In the genomic region with DNA sequence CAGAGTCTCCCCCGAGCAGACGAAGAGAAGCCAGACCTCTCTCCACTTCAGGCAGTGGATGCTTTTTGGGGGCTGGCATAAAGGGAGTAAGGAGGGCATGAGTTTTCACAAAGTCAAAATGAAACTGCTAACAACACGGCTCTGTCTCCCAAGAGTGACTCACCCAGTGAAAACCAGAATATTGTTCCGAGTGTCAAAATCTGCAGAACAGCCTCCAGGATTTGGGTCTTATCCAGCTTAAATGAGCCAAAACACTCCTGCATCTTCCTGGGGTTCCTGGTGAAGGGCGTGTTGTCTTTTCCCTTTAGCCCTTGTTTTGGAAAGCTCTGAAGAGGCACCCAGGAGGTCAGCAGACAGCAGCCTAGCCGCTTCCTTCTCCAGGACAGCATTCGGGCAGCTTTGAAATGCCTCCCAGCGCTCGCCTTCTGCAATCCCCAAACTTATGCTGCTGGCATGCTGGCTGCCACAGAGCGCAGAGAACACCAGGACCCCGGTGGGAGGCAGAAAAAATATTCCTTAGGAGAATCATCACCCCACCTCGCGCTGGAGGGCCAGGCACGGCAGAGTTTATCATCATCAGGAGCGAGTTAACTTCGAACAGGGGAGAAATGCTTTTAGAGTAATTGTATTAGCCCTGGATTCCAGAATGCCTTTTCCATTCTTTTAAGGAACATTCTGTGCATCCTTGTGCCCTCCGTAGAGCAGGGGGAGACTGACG, we compare ENCODE assay signal across 8 cellular contexts.
A peak's percentile ranks its signal among the peaks of the same experiment; 100 is the strongest.
DNase-seq lines count a peak whose midpoint lies in the region; ATAC-seq and TF ChIP-seq lines count a peak whose summit lies in the region.

No MANE protein-coding gene starts in this region.

- TF ChIP-seq CTCF in AG04450 (IDR thresholded peaks at IDR 0.05; ENCODE audit: low read depth, low read length) = no peak
- no peak for TF ChIP-seq CTCF in dorsolateral prefrontal cortex (IDR thresholded peaks at IDR 0.05 in 54 of 56, conservative IDR thresholded peaks at IDR 0.05 in 2 of 56; ENCODE audit: low read depth in 1 of 56, partially characterized antibody in 56 of 56)

- H3K27ac ChIP-seq in AG04450 (ENCODE audit: low read depth, low read length) (peak overlapping the region; percentile 23), dorsolateral prefrontal cortex (peak overlapping the region; percentile 13 to 93 (median 76))

- intact Hi-C loops in dorsolateral prefrontal cortex (cut with DNase I) = loop anchor here in 1 of 2 donors (5.0 kb wide), 1 partner anchor 67 kb away; no protein-coding TSS in a partner anchor

- H3K9me3 ChIP-seq in AG04450 (ENCODE audit: control insufficient read depth, insufficient read depth, low read length) = peaks cover 12% of the 10 kb centered on the region

- CTCF ChIA-PET in AG04450 (lab: Charles Lee) = interaction anchor here (1.0 to 1.6 kb wide), 2 partner anchors 81 to 305 kb away, joined by 4 to 5 read pairs; no protein-coding TSS in a partner anchor

- H3K4me3 ChIP-seq in AG04450 (ENCODE audit: low read depth, low read length) (peak overlapping the region; percentile 43), dorsolateral prefrontal cortex (peak overlapping the region in 53 of 59 donors; percentile 2 to 59 (median 31))

- POLR2A ChIA-PET in AG04450 (lab: Yijun Ruan, JAX) = no interaction called here

- ATAC-seq in HG03571 (IDR thresholded peaks at IDR 0.05; ENCODE audit: unreplicated experiment) = no peak
- ATAC-seq in GM18498 (IDR thresholded peaks at IDR 0.05; ENCODE audit: unreplicated experiment) = no peak

- DNase-seq in AG04450 (ENCODE audit: low read depth, low spot score) = no peak
- DNase-seq in MV-4-11 (lab: John Stamatoyannopoulos, UW) = peak; percentile 41
- DNase-seq in dorsolateral prefrontal cortex = peak in 2 of 10 donors; percentile 37 to 55
- DNase-seq in myocyte (ENCODE audit: low read depth) = peak; percentile 42
- no peak for DNase-seq in NCI-H187 (lab: John Stamatoyannopoulos, UW)
- DNase-seq in GOT3 (lab: John Stamatoyannopoulos, UW) = no peak

- H3K27me3 ChIP-seq in AG04450 (ENCODE audit: control insufficient read depth, insufficient read depth, low read length) (no peaks in the 10 kb centered on the region), dorsolateral prefrontal cortex (no peaks in the 10 kb centered on the region)

Comparison
In these comparisons a context has a peak if more than half of its experiments do, and no peak if none do; other contexts are left out.
1. DNase-seq: peak in MV-4-11 (single experiment) and myocyte (single experiment); none in AG04450 (single experiment), NCI-H187 (0 of 2) and GOT3 (single experiment).